12 cellular contexts compared by ENCODE assay signal in genomic region chr1:220217383-220217988, GRCh38. TPM values are rescaled to one million over a fixed set of nuclear protein-coding genes. Genes with fewer than 3 reads are reported as not detected.
DNase-seq lines count a peak whose midpoint lies in the region; ATAC-seq, FAIRE-seq and TF ChIP-seq lines count a peak whose summit lies in the region.
"Had no signal": no experiment of that assay in that cellular context is flagged by ENCODE, and none has a peak within 500 bp of the region (broad histone marks: within the 10 kb centered on the region; RNA-seq: fewer than 3 reads in every experiment).

No MANE protein-coding gene starts in this region.

- no peak overlapping the region for H3K27ac Mint-ChIP-seq in CD8-positive, alpha-beta T cell

- no peaks in the 10 kb centered on the region for H3K27me3 Mint-ChIP-seq in CD8-positive, alpha-beta T cell (ENCODE audit: low read depth)

- H3K4me1 ChIP-seq in A549 = no peaks in the 10 kb centered on the region
- H3K4me1 ChIP-seq in PC-9 (replicated peaks; ENCODE audit: insufficient read depth) = no peaks in the 10 kb centered on the region
- H3K4me1 ChIP-seq in CD8-positive, alpha-beta T cell (ENCODE audit: insufficient read depth, low read length) = no peaks in the 10 kb centered on the region

- peaks cover 44% of the 10 kb centered on the region for H3K4me1 Mint-ChIP-seq in CD8-positive, alpha-beta T cell (ENCODE audit: low read depth)

- WGBS in A549 (ENCODE audit: missing lambda C conversion rate) = 17% methylated on average over 2 of the region's 2 CpGs

- TF ChIP-seq POLR2A in A549 (IDR thresholded peaks at IDR 0.05; ENCODE audit: low read length) = no peak

- no peak overlapping the region for H2AFZ ChIP-seq in PC-9

- H3K79me2 ChIP-seq in PC-9 (ENCODE audit: low read depth) = peaks cover 3% of the 10 kb centered on the region; the same call in 1 of the 2 replicates

- H3K4me3 ChIP-seq in A549 (no peak overlapping the region), PC-9 (no peak overlapping the region), fibroblast of mammary gland (ENCODE audit: control insufficient read depth, low read depth, low read length) (no peak overlapping the region)
- H3K4me3 ChIP-seq in CD8-positive, alpha-beta T cell (ENCODE audit: low read depth, low read length) = no peak overlapping the region
- H3K4me3 ChIP-seq: thyroid gland had no signal

- no peak overlapping the region for H3K27ac ChIP-seq in A549
- no peak overlapping the region for H3K27ac ChIP-seq in PC-9
- H3K27ac ChIP-seq in CD8-positive, alpha-beta T cell (ENCODE audit: low read depth, low read length) = no peak overlapping the region
- H3K27ac ChIP-seq: thyroid gland had no signal

- peaks cover 4% of the 10 kb centered on the region; the same call in 1 of the 2 replicates for H4K20me1 ChIP-seq in PC-9 (ENCODE audit: insufficient read depth)

- POLR2A ChIA-PET in A549 (lab: Yijun Ruan, JAX) = no interaction called here
- POLR2A ChIA-PET in PC-9 (lab: Charles Lee; ENCODE audit: unreplicated experiment) = no interaction called here
- POLR2A ChIA-PET in CD8-positive, alpha-beta T cell (lab: Charles Lee) = no interaction called here

- no peaks in the 10 kb centered on the region for H3K9me3 Mint-ChIP-seq in CD8-positive, alpha-beta T cell

- H3K9me3 ChIP-seq in A549 (no peaks in the 10 kb centered on the region), PC-9 (ENCODE audit: insufficient read depth, low read depth) (no peaks in the 10 kb centered on the region)
- H3K9me3 ChIP-seq in CD8-positive, alpha-beta T cell (ENCODE audit: low read length) = no peaks in the 10 kb centered on the region
- H3K9me3 ChIP-seq: thyroid gland had no signal

- H3F3A ChIP-seq in PC-9 (ENCODE audit: insufficient read depth, low read depth) = 0 out of 2 replicates have a peak, but pooled peaks cover 2% of the 10 kb centered on the region

- DNase-seq in A549 (ENCODE audit: low read depth in 1 of 2, low spot score in 1 of 2) (peak; percentile 15 to 29), PC-9 (peak in 1 of 2 experiments; percentile 5), fibroblast of mammary gland (ENCODE audit: low read depth) (no peak), ecto neural progenitor cell (ENCODE audit: low spot score) (no peak)
- no peak for DNase-seq in CD8-positive, alpha-beta T cell
- DNase-seq: activated T-cell treated with anti-CD3 and anti-CD28 coated beads, Interleukin-2, amount 50 U/mL, for 1 hour; NCI-H524; thyroid gland had no signal

- peak; percentile 43 for TF ChIP-seq CTCF in A549 (IDR thresholded peaks at IDR 0.05)
- TF ChIP-seq CTCF in GM12873 (IDR thresholded peaks at IDR 0.05; ENCODE audit: insufficient read depth, low read depth, low read length, missing control alignments) = peak; percentile 56
- peak; percentile 56 for TF ChIP-seq CTCF in PC-9 (conservative IDR thresholded peaks at IDR 0.05)
- TF ChIP-seq CTCF in fibroblast of mammary gland (conservative IDR thresholded peaks at IDR 0.05; ENCODE audit: control insufficient read depth, insufficient read depth, low read depth, low read length) = peak; percentile 37
- TF ChIP-seq CTCF in CD8-positive, alpha-beta T cell (IDR thresholded peaks at IDR 0.05) = no peak

- TF ChIP-seq RAD21 in A549 (conservative IDR thresholded peaks at IDR 0.05 in 1 of 2, IDR thresholded peaks at IDR 0.05 in 1 of 2) = no peak

- no peaks in the 10 kb centered on the region for H3K27me3 ChIP-seq in PC-9 (ENCODE audit: insufficient read depth, low read depth)
- no peaks in the 10 kb centered on the region for H3K27me3 ChIP-seq in CD8-positive, alpha-beta T cell (ENCODE audit: insufficient read depth, low read length)
- H3K27me3 ChIP-seq: thyroid gland had no signal

- H3K36me3 Mint-ChIP-seq in CD8-positive, alpha-beta T cell = peaks cover 28% of the 10 kb centered on the region

- FAIRE-seq in A549 (lab: Jason Lieb, UNC) = no peak
- FAIRE-seq: frontal cortex had no signal

- intact Hi-C loops in PC-9 (cut with micrococcal nuclease; ENCODE audit: unreplicated experiment) = no loop called here
- intact Hi-C loops in CD8-positive, alpha-beta T cell (cut with DNase I, micrococcal nuclease) = no loop called here

- BruUV-seq in PC-9 (replicated peaks; lab: Mats Ljungman, UMichigan) = no TSS peak

- TF ChIP-seq EP300 in A549 (IDR thresholded peaks at IDR 0.05) = no peak

- ATAC-seq in A549 (peak in 1 of 2 experiments; percentile 77; a peak in 3 of 6 replicates), GM19351 (IDR thresholded peaks at IDR 0.05; ENCODE audit: unreplicated experiment) (no peak), GM21526 (IDR thresholded peaks at IDR 0.05; ENCODE audit: low FRiP score, unreplicated experiment) (no peak)
- ATAC-seq in CD8-positive, alpha-beta T cell = no peak

- H3K36me3 ChIP-seq in PC-9 (ENCODE audit: low read depth) = no peaks in the 10 kb centered on the region
- H3K36me3 ChIP-seq in CD8-positive, alpha-beta T cell (ENCODE audit: insufficient read depth, low read length) = no peaks in the 10 kb centered on the region
- H3K36me3 ChIP-seq: thyroid gland had no signal

- H3K4me3 Mint-ChIP-seq in CD8-positive, alpha-beta T cell = no peak overlapping the region

- no peaks in the 10 kb centered on the region for H3K9me2 ChIP-seq in PC-9 (ENCODE audit: insufficient read depth)

- CTCF ChIA-PET in A549 (lab: Yijun Ruan, JAX) = interaction anchor here (0.6 to 1.7 kb wide), 7 partner anchors 10 to 559 kb away, joined by 3 to 6 read pairs (median 4); no protein-coding TSS in a partner anchor
- CTCF ChIA-PET in PC-9 (lab: Charles Lee) = interaction anchor here (0.6 to 0.7 kb wide), 2 partner anchors 28 to 965 kb away, joined by 3 read pairs; no protein-coding TSS in a partner anchor
- CTCF ChIA-PET in CD8-positive, alpha-beta T cell (lab: Charles Lee) = interaction anchor here (1.1 to 1.5 kb wide), 3 partner anchors 9 to 12 kb away, joined by 3 to 4 read pairs (median 3); no protein-coding TSS in a partner anchor

- no peak overlapping the region for H3K4me2 ChIP-seq in A549
- H3K4me2 ChIP-seq in PC-9 = no peak overlapping the region

TF ChIP-seq in A549, 52 proteins besides CTCF, POLR2A, EP300 and RAD21 (continues in another document):
- no peak for TF ChIP-seq BHLHE40 (IDR thresholded peaks at IDR 0.05; ENCODE audit: low read depth, low read length)
- TF ChIP-seq NFE2L2 (conservative IDR thresholded peaks at IDR 0.05; ENCODE audit: low read length) = no peak
- no peak for TF ChIP-seq KDM1A (IDR thresholded peaks at IDR 0.05; ENCODE audit: low read depth)
- no peak for TF ChIP-seq CBX2 (IDR thresholded peaks at IDR 0.05; ENCODE audit: borderline replicate concordance, low read depth)
- no peak for TF ChIP-seq REST (IDR thresholded peaks at IDR 0.05)
- no peak for TF ChIP-seq CBX8 (IDR thresholded peaks at IDR 0.05)
- TF ChIP-seq ZFP36 (IDR thresholded peaks at IDR 0.05; ENCODE audit: borderline replicate concordance, partially characterized antibody) = no peak
- no peak for TF ChIP-seq SMC3 (IDR thresholded peaks at IDR 0.05)
- no peak for TF ChIP-seq BCL3 (IDR thresholded peaks at IDR 0.05)
- TF ChIP-seq HEYL (CRISPR knock-in tag; IDR thresholded peaks at IDR 0.05) = no peak
- no peak for TF ChIP-seq ATOH8 (CRISPR knock-in tag; IDR thresholded peaks at IDR 0.05; ENCODE audit: low read depth)
- TF ChIP-seq POLR2AphosphoS2 (conservative IDR thresholded peaks at IDR 0.05; ENCODE audit: low read length) = no peak

RNA-seq across cellular contexts. Expression of gene RAB3GAP2, which starts 54.8 kb away (rescaled TPM):
- 42.8 and 43.1 TPM in 2 replicates for polyA plus RNA-seq in A549 (2011; rRNA removed)
- polyA plus RNA-seq in A549 (2012; cell fraction: cytosol; rRNA removed) = 5.3 and 6.2 TPM in 2 replicates
- 7.8 and 13.0 TPM in 2 replicates for polyA plus RNA-seq in A549 (2012; cell fraction: nucleus; rRNA removed)
- 13.7 to 14.3 TPM (median 14.1 TPM) in 3 replicates for polyA plus RNA-seq in A549 (2017; fragmentation: RNase III; extraction: RNeasy Plus Mini Kit Qiagen cat#74134 plus additional on column Dnase treatment)
- 57.9 and 74.2 TPM in 2 replicates for polyA minus RNA-seq in A549 (2011; rRNA and poly(A)+ RNA removed)
- 48.8 and 51.0 TPM in 2 replicates for total RNA-seq in PC-9 (2021)
- 10 to 100 TPM; 34.3 to 34.6 TPM for total RNA-seq in CD8-positive, alpha-beta T cell

Comparison
In these comparisons a context has a peak if more than half of its experiments do, and no peak if none do; other contexts are left out.
1. DNase-seq: peak in A549 (2 of 2); none in fibroblast of mammary gland (single experiment), ecto neural progenitor cell (single experiment) and CD8-positive, alpha-beta T cell (0 of 7).